8 cellular contexts compared by ENCODE assay signal in the genomic region with DNA sequence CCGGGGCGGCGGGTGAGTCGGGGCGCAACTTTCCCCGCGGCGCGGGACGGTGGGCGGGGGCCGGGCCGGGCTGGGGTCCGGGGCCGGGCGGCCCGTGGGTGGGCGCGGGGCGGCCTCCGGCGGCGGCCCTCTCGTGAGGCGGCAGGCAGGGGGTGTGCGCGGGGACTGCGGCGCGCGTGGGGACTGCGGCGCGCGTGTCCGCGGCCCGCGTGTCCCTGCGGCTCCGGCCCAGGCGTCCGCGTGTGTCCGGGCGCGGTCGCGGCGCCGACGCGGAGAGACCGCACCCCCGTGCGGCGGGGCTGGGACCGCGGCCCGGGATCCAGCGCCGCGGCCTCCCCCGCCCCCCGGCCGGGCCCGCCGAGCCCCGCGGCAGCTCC. TPM values are rescaled to one million over a fixed set of nuclear protein-coding genes. Genes with fewer than 3 reads are reported as not detected.
DNase-seq lines count a peak whose midpoint lies in the region; ATAC-seq and TF ChIP-seq lines count a peak whose summit lies in the region.

No MANE protein-coding gene starts in this region.

- H3K4me3 ChIP-seq in PC-3 (ENCODE audit: low read length) (peak overlapping the region; percentile 83), tibial nerve (peak overlapping the region; percentile 60 to 79 (median 72)), adrenal gland (peak overlapping the region in 2 of 4 donors; percentile 59 to 98)

- no peaks in the 10 kb centered on the region for H3K9me3 ChIP-seq in PC-3 (ENCODE audit: low read length)
- H3K9me3 ChIP-seq in tibial nerve = no peaks in the 10 kb centered on the region
- H3K9me3 ChIP-seq in adrenal gland (replicated peaks in 1 of 3) = no peaks in the 10 kb centered on the region

- no peak for TF ChIP-seq POLR2A in tibial nerve (IDR thresholded peaks at IDR 0.05)
- TF ChIP-seq POLR2A in adrenal gland (IDR thresholded peaks at IDR 0.05) = no peak

- no TSS peak for BruUV-seq in PC-3 (replicated peaks; lab: Mats Ljungman, UMichigan)

- H3K36me3 ChIP-seq in PC-3 (ENCODE audit: low read depth, low read length) = no peaks in the 10 kb centered on the region
- peaks cover 0 to 2% (median 0%) of the 10 kb centered on the region in 3 donors for H3K36me3 ChIP-seq in tibial nerve
- no peaks in the 10 kb centered on the region for H3K36me3 ChIP-seq in adrenal gland (replicated peaks in 1 of 2)

- peaks cover 7% of the 10 kb centered on the region for H3K4me1 ChIP-seq in PC-3 (ENCODE audit: insufficient read depth, low read length)
- peaks cover 0 to 53% (median 26%) of the 10 kb centered on the region in 4 donors for H3K4me1 ChIP-seq in tibial nerve
- peaks cover 11 to 34% of the 10 kb centered on the region in 2 donors for H3K4me1 ChIP-seq in adrenal gland (replicated peaks in 1 of 2)

- peak; percentile 19 for DNase-seq in stimulated activated CD4-positive, alpha-beta T cell treated with anti-CD3 and anti-CD28 coated beads, Interleukin-15, amount 100 ng/mL, for 24 hours
- DNase-seq in stimulated activated CD4-positive, alpha-beta T cell treated with anti-CD3 and anti-CD28 coated beads, Interleukin-4, amount 100 ng/mL, for 4 hours = no peak
- no peak for DNase-seq in PC-3
- peak; percentile 58 for DNase-seq in left ventricle myocardium superior
- DNase-seq in tibial nerve (ENCODE audit: low spot score in 2 of 2) = no peak
- no peak for DNase-seq in activated CD4-positive, alpha-beta T cell treated with anti-CD3 and anti-CD28 coated beads, Interleukin-2, amount 50 U/mL, for 4 hours
- no peak for DNase-seq in T1000 (lab: John Stamatoyannopoulos, UW)
- no peak for DNase-seq in adrenal gland

- peak overlapping the region; percentile 78; the same call in 1 of the 2 replicates for H3K9ac ChIP-seq in PC-3 (ENCODE audit: low read length)

- TF ChIP-seq EP300 in tibial nerve (IDR thresholded peaks at IDR 0.05) = no peak

- H2AFZ ChIP-seq in PC-3 (ENCODE audit: low read length) = no peak overlapping the region

- TF ChIP-seq CTCF in PC-3 (conservative IDR thresholded peaks at IDR 0.05; ENCODE audit: low read depth, low read length) (no peak), tibial nerve (IDR thresholded peaks at IDR 0.05) (peak in 1 of 5 experiments; percentile 17), adrenal gland (IDR thresholded peaks at IDR 0.05) (peak in 1 of 6 experiments; percentile 35)

- intact Hi-C loops in PC-3 (cut with micrococcal nuclease) (loop anchor here (2.0 to 5.0 kb wide), 3 partner anchors 146 to 306 kb away; no protein-coding TSS in a partner anchor), left ventricle myocardium superior (cut with micrococcal nuclease) (no loop called here), adrenal gland (cut with DNase I) (loop anchor here (5.0 to 10.0 kb wide), 3 partner anchors 192 to 472 kb away; no protein-coding TSS in a partner anchor)

- H4K20me1 ChIP-seq in PC-3 (ENCODE audit: low read length) = peaks cover 14% of the 10 kb centered on the region; the same call in 1 of the 2 replicates

- H3K27ac ChIP-seq in PC-3 (ENCODE audit: low read length) (no peak overlapping the region), tibial nerve (peak overlapping the region in 2 of 4 donors; percentile 21 to 73), adrenal gland (peak overlapping the region in 1 of 5 donors; percentile 89)

- H3K9me2 ChIP-seq in PC-3 (replicated peaks; ENCODE audit: low read length) = no peaks in the 10 kb centered on the region

- no peaks in the 10 kb centered on the region for H3K27me3 ChIP-seq in PC-3 (ENCODE audit: low read length)
- no peaks in the 10 kb centered on the region for H3K27me3 ChIP-seq in tibial nerve
- H3K27me3 ChIP-seq in adrenal gland = no peaks in the 10 kb centered on the region

- ATAC-seq in PC-3 (peak; percentile 9), left ventricle myocardium superior (peak; percentile 7)

- POLR2A ChIA-PET in PC-3 (lab: Charles Lee; ENCODE audit: unreplicated experiment) = no interaction called here

- peak overlapping the region; percentile 89; the same call in 1 of the 2 replicates for H3K4me2 ChIP-seq in PC-3 (ENCODE audit: low read length)

- CTCF ChIA-PET in PC-3 (lab: Charles Lee) = no interaction called here

- no peaks in the 10 kb centered on the region for H3F3A ChIP-seq in PC-3 (ENCODE audit: low read length, unreplicated experiment)

- WGBS in tibial nerve, 2 donors = 4% methylated on average over 11 of the region's 70 CpGs; no CpG with 5 or more reads in 1 of the 2 donors
- 1% methylated on average over 49 to 70 of the region's 70 CpGs; no CpG with 5 or more reads in 2 of the 4 donors for WGBS in adrenal gland, 4 donors

- peaks cover 46% of the 10 kb centered on the region for H3K79me2 ChIP-seq in PC-3 (ENCODE audit: low read length)

RNA-seq across cellular contexts. Expression of gene PLXNA1, which starts 0.3 kb away (rescaled TPM):
- 30.0 and 38.0 TPM in 2 replicates for total RNA-seq in PC-3 (2014; rRNA removed)
- total RNA-seq in left ventricle myocardium superior = 23.8 TPM
- total RNA-seq in tibial nerve = 10 to 100 TPM; 39.1 to 51.3 (median 39.9) TPM
- total RNA-seq in adrenal gland = 10 to 100 TPM; 17.9 to 28.4 (median 21.7) TPM
- polyA plus RNA-seq in adrenal gland = 10 to 100 TPM; 10.3 to 29.9 (median 15.1) TPM

Comparison
In these comparisons a context has a peak if more than half of its experiments do, and no peak if none do; other contexts are left out.
1. DNase-seq: peak in stimulated activated CD4-positive, alpha-beta T cell treated with anti-CD3 and anti-CD28 coated beads, Interleukin-15, amount 100 ng/mL, for 24 hours (single experiment) and left ventricle myocardium superior (single experiment); none in stimulated activated CD4-positive, alpha-beta T cell treated with anti-CD3 and anti-CD28 coated beads, Interleukin-4, amount 100 ng/mL, for 4 hours (0 of 2), PC-3 (single experiment), tibial nerve (0 of 2), activated CD4-positive, alpha-beta T cell treated with anti-CD3 and anti-CD28 coated beads, Interleukin-2, amount 50 U/mL, for 4 hours (0 of 2), T1000 (single experiment) and adrenal gland (0 of 7).